Comparison of ENCODE assay signal across 18 cellular contexts in the genomic region with DNA sequence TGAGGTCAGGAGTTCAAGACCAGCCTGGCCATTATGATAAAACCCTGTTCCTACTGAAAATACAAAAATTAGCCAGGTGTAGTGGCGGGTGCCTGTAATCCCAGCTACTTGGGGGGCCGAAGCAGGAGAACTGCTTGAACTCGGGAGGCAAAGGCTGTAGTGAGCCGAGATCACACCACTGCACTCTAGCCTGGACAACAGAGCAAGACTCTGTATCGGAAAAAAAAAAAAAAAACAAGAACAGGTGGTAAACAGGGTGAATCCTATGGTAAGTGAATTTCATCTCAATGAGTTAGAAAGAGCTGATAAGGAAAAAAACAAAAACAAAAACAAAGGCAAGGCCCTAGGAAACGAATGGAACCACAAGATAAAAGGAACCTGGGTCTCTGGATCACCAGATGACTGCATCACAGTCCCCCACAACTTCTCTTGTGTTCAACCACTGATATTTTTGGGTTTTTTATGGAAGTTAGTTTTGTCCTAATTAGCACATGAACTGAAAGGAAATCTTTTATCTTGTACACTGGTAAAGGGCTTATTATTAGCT.
"Had no signal": no experiment of that assay in that cellular context is flagged by ENCODE, and none has a peak within 500 bp of the region (broad histone marks: within the 10 kb centered on the region; RNA-seq: fewer than 3 reads in every experiment).

No MANE protein-coding gene starts in this region.

- H3K36me3 ChIP-seq: cardiac muscle cell, colonic mucosa, left ventricle myocardium inferior, upper lobe of right lung had no signal

- ATAC-seq: psoas muscle, sciatic nerve, upper lobe of right lung had no signal

- H3K4me3 Mint-ChIP-seq: activated CD4-positive, alpha-beta memory T cell treated with anti-CD3 and anti-CD28 coated beads, Interleukin-2, amount 10 ng/mL, durations not matched to agents 7 days and 5 days; neural crest cell had no signal

- DNase-seq: activated CD4-positive, alpha-beta memory T cell treated with anti-CD3 and anti-CD28 coated beads, Interleukin-2, amount 10 ng/mL, durations not matched to agents 7 days and 5 days; activated CD8-positive, alpha-beta memory T cell treated with anti-CD3 and anti-CD28 coated beads, Interleukin-2, amount 50 U/mL, for 4 hours; activated gamma-delta T cell treated with Interleukin-2 at 50 U/mL for 16 hours; colonic mucosa; effector CD4-positive, alpha-beta T cell; left ventricle myocardium inferior; mesenchymal stem cell; psoas muscle; stomach; T-helper 1 cell; testis; upper lobe of right lung had no signal

- H3K27me3 Mint-ChIP-seq: activated CD4-positive, alpha-beta memory T cell treated with anti-CD3 and anti-CD28 coated beads, Interleukin-2, amount 10 ng/mL, durations not matched to agents 7 days and 5 days had no signal

- H3K27me3 ChIP-seq: cardiac muscle cell, colonic mucosa, esophagus muscularis mucosa, stomach, testis, upper lobe of right lung had no signal

- H3K27ac ChIP-seq: cardiac muscle cell, colonic mucosa, esophagus muscularis mucosa, left ventricle myocardium inferior, psoas muscle, stomach, testis, upper lobe of right lung, WERI-Rb-1 had no signal

- FAIRE-seq: keratinocyte had no signal

- H3K9me3 ChIP-seq: colonic mucosa, esophagus muscularis mucosa, left ventricle myocardium inferior, psoas muscle, stomach, testis, upper lobe of right lung had no signal

- H3K27ac Mint-ChIP-seq: activated CD4-positive, alpha-beta memory T cell treated with anti-CD3 and anti-CD28 coated beads, Interleukin-2, amount 10 ng/mL, durations not matched to agents 7 days and 5 days had no signal

- H3K4me1 ChIP-seq: testis had no signal

- H3K4me3 ChIP-seq: cardiac muscle cell, colonic mucosa, esophagus muscularis mucosa, left ventricle myocardium inferior, psoas muscle, stomach, testis, upper lobe of right lung had no signal

- H3K9me3 Mint-ChIP-seq: activated CD4-positive, alpha-beta memory T cell treated with anti-CD3 and anti-CD28 coated beads, Interleukin-2, amount 10 ng/mL, durations not matched to agents 7 days and 5 days had no signal
